ENCODE assay signal across 1 cellular context in the genomic region with DNA sequence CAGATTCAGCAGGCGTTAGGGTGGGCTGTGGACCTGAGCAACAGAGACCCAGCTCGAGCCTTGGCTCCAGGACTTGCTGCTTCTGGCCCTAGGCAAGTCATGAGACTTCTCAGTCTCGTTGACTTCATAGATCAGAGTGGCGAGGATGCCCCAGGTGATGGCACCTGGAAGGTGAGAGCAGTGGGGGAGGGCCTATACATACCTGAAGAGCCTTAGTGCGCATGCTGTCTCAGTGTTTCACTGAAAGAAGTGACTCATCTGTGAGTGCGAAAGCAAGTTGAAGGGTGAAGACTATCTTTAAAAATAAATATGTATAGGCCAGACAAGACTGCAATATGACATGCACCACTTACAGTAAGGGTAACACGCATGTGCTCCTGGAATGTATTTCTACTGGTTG.
TF ChIP-seq lines count a peak whose summit lies in the region.

No MANE protein-coding gene starts in this region.

TF ChIP-seq in IMR-90, 13 proteins besides CTCF, POLR2A, EP300 and RAD21 (continued from another document):
- TF ChIP-seq ELK1 (IDR thresholded peaks at IDR 0.05; ENCODE audit: borderline replicate concordance, low read depth, low read length) = no peak
- no peak for TF ChIP-seq MAFK (IDR thresholded peaks at IDR 0.05; ENCODE audit: low read depth, low read length)
- no peak for TF ChIP-seq MAZ (IDR thresholded peaks at IDR 0.05; ENCODE audit: borderline replicate concordance, low read depth, low read length)
- TF ChIP-seq SMC3 (IDR thresholded peaks at IDR 0.05; ENCODE audit: low read depth, low read length) = no peak
- TF ChIP-seq CEBPB (IDR thresholded peaks at IDR 0.05; ENCODE audit: low read depth, low read length) = no peak
- TF ChIP-seq RCOR1 (IDR thresholded peaks at IDR 0.05; ENCODE audit: insufficient replicate concordance, low read length) = no peak
- no peak for TF ChIP-seq USF2 (IDR thresholded peaks at IDR 0.05; ENCODE audit: low read depth, low read length)
